8 cellular contexts compared by ENCODE assay signal in genomic region chr12:12356886-12357696, GRCh38. TPM values are rescaled to one million over a fixed set of nuclear protein-coding genes. Genes with fewer than 3 reads are reported as not detected.
DNase-seq lines count a peak whose midpoint lies in the region; ATAC-seq and TF ChIP-seq lines count a peak whose summit lies in the region.

Gene BORCS5 (plus strand): TSS chr12:12357078. CDS start chr12:12357452, 374 bp downstream.

- peaks cover 41% of the 10 kb centered on the region for H3K4me1 Mint-ChIP-seq in activated T-cell treated with anti-CD3 and anti-CD28 coated beads, Interleukin-2, amount 50 U/mL, for 24 hours (ENCODE audit: low read depth)

- H3K4me1 ChIP-seq in PC-9 (replicated peaks; ENCODE audit: insufficient read depth) (peaks cover 19% of the 10 kb centered on the region), mucosa of rectum (ENCODE audit: control insufficient read depth in 2 of 2, insufficient read depth in 2 of 2, low read length in 2 of 2) (peaks cover 13 to 15% of the 10 kb centered on the region in 2 donors)

- TF ChIP-seq CTCF in PC-9 (conservative IDR thresholded peaks at IDR 0.05) (no peak), epithelial cell of proximal tubule (conservative IDR thresholded peaks at IDR 0.05; ENCODE audit: low read depth, low read length) (peak; percentile 20)

- in situ Hi-C loops in KBM-7 (cut with MboI; ENCODE audit: low pct_unique_long_range_greater_than_20kb, low sequenced_read_pairs) = no loop called here

- CTCF ChIA-PET in PC-9 (lab: Charles Lee) = interaction anchor here (0.6 to 1.3 kb wide), 9 partner anchors 19 to 668 kb away, joined by 3 to 10 read pairs (median 4); no protein-coding TSS in a partner anchor

- H3K27me3 Mint-ChIP-seq in activated T-cell treated with anti-CD3 and anti-CD28 coated beads, Interleukin-2, amount 50 U/mL, for 24 hours = no peaks in the 10 kb centered on the region

- no peaks in the 10 kb centered on the region for H3K27me3 ChIP-seq in PC-9 (ENCODE audit: insufficient read depth, low read depth)
- H3K27me3 ChIP-seq in mucosa of rectum (ENCODE audit: control insufficient read depth in 2 of 2, insufficient read depth in 2 of 2, low read length in 2 of 2) = no peaks in the 10 kb centered on the region

- no peaks in the 10 kb centered on the region for H3K9me2 ChIP-seq in PC-9 (ENCODE audit: insufficient read depth)

- intact Hi-C loops in PC-9 (cut with micrococcal nuclease; ENCODE audit: unreplicated experiment) = loop anchor here (2.0 kb wide), 2 partner anchors 24 to 90 kb away; partner anchors contain the start of gene LRP6

- peak within 1 kb of the TSS; percentile 73 for H3K27ac ChIP-seq in PC-9
- peak within 1 kb of the TSS; percentile 96 to 98 for H3K27ac ChIP-seq in mucosa of rectum (ENCODE audit: low read depth in 2 of 2, low read length in 2 of 2)

- H3K79me2 ChIP-seq in PC-9 (ENCODE audit: low read depth) = peaks cover 28% of the 10 kb centered on the region

- peak; percentile 88 for ATAC-seq in GM21717 (IDR thresholded peaks at IDR 0.05; ENCODE audit: unreplicated experiment)

- peak within 1 kb of the TSS; percentile 97 for H3K27ac Mint-ChIP-seq in activated T-cell treated with anti-CD3 and anti-CD28 coated beads, Interleukin-2, amount 50 U/mL, for 24 hours

- peaks cover 34% of the 10 kb centered on the region for H3K36me3 Mint-ChIP-seq in activated T-cell treated with anti-CD3 and anti-CD28 coated beads, Interleukin-2, amount 50 U/mL, for 24 hours (ENCODE audit: low read depth)

- TSS peak; percentile 61 for BruUV-seq in PC-9 (replicated peaks; lab: Mats Ljungman, UMichigan)

- H3K9me3 Mint-ChIP-seq in activated T-cell treated with anti-CD3 and anti-CD28 coated beads, Interleukin-2, amount 50 U/mL, for 24 hours = no peaks in the 10 kb centered on the region

- POLR2A ChIA-PET in PC-9 (lab: Charles Lee; ENCODE audit: unreplicated experiment) = interaction anchor here (0.5 to 1.1 kb wide), 11 partner anchors 18 to 741 kb away, joined by 3 to 13 read pairs (median 5); partner anchors contain the start of genes BCL2L14 and ETV6

- H3F3A ChIP-seq in PC-9 (ENCODE audit: insufficient read depth, low read depth) = 0 out of 2 replicates have a peak, but pooled peaks cover 2% of the 10 kb centered on the region

- peak within 1 kb of the TSS; percentile 95 for H3K4me2 ChIP-seq in PC-9

- H3K9me3 ChIP-seq in PC-9 (ENCODE audit: insufficient read depth, low read depth) (no peaks in the 10 kb centered on the region), mucosa of rectum (ENCODE audit: control insufficient read depth in 2 of 2, low read length in 2 of 2) (no peaks in the 10 kb centered on the region)

- DNase-seq in DMS79 (lab: John Stamatoyannopoulos, UW) = peak; percentile 92
- DNase-seq in KBM-7 = peak; percentile 97
- DNase-seq in PC-9 = peak; percentile 94 to 99
- DNase-seq in activated T-cell treated with anti-CD3 and anti-CD28 coated beads, Interleukin-2, amount 50 U/mL, for 24 hours = peak; percentile 98
- DNase-seq in epithelial cell of proximal tubule (ENCODE audit: low read depth) = peak; percentile 46
- peak; percentile 98 for DNase-seq in stimulated activated CD8-positive, alpha-beta memory T cell treated with anti-CD3 and anti-CD28 coated beads, Interleukin-4, amount 100 ng/mL, for 48 hours

- peak within 1 kb of the TSS; percentile 70 for H3K4me3 ChIP-seq in PC-9
- peak within 1 kb of the TSS; percentile 93 for H3K4me3 ChIP-seq in epithelial cell of proximal tubule (ENCODE audit: low read depth, low read length)
- peak within 1 kb of the TSS; percentile 86 to 89 for H3K4me3 ChIP-seq in mucosa of rectum (ENCODE audit: low read length in 2 of 2)

- H2AFZ ChIP-seq in PC-9 = peak within 1 kb of the TSS; percentile 89

- peak within 1 kb of the TSS; percentile 94 to 98 for H3K9ac ChIP-seq in mucosa of rectum (ENCODE audit: low read depth in 1 of 2, low read length in 2 of 2)

- no peaks in the 10 kb centered on the region for H4K20me1 ChIP-seq in PC-9 (ENCODE audit: insufficient read depth)

- H3K36me3 ChIP-seq in PC-9 (ENCODE audit: low read depth) (no peaks in the 10 kb centered on the region), mucosa of rectum (ENCODE audit: control insufficient read depth in 2 of 2, insufficient read depth in 2 of 2, low read length in 2 of 2) (no peaks in the 10 kb centered on the region)

- H3K4me3 Mint-ChIP-seq in activated T-cell treated with anti-CD3 and anti-CD28 coated beads, Interleukin-2, amount 50 U/mL, for 24 hours = peak within 1 kb of the TSS; percentile 91

RNA-seq across cellular contexts. Expression of gene BORCS5, which starts in this region (rescaled TPM):
- total RNA-seq in PC-9 (2021) = 18.2 and 19.7 TPM in 2 replicates
- 6.1 and 11.4 TPM in 2 replicates for total RNA-seq in epithelial cell of proximal tubule

Comparison
In these comparisons a context has a peak if more than half of its experiments do, and no peak if none do; other contexts are left out.
1. Peak in every context shown above with its lines: DNase-seq, ATAC-seq, H3K4me3 ChIP-seq and H3K27ac ChIP-seq.
2. DNase-seq: peak in every context shown above with its lines; median percentile 98 in activated T-cell treated with anti-CD3 and anti-CD28 coated beads, Interleukin-2, amount 50 U/mL, for 24 hours; 98 in stimulated activated CD8-positive, alpha-beta memory T cell treated with anti-CD3 and anti-CD28 coated beads, Interleukin-4, amount 100 ng/mL, for 48 hours; 97 in KBM-7; 96 in PC-9; 92 in DMS79; 46 in epithelial cell of proximal tubule.